9 cellular contexts compared by ENCODE assay signal in genomic region chr1:156104065-156104810, GRCh38. TPM values are rescaled to one million over a fixed set of nuclear protein-coding genes. Genes with fewer than 3 reads are reported as not detected.
DNase-seq lines count a peak whose midpoint lies in the region; TF ChIP-seq lines count a peak whose summit lies in the region.
"Had no signal": no experiment of that assay in that cellular context is flagged by ENCODE, and none has a peak within 500 bp of the region (broad histone marks: within the 10 kb centered on the region; RNA-seq: fewer than 3 reads in every experiment).

No MANE protein-coding gene starts in this region.

- peak overlapping the region; percentile 33 for H3K4me3 Mint-ChIP-seq in activated CD4-positive, alpha-beta memory T cell treated with anti-CD3 and anti-CD28 coated beads for 36 hours
- peak overlapping the region; percentile 51 to 74 (median 55) for H3K4me3 Mint-ChIP-seq in nephron

- CTCF ChIA-PET in activated CD4-positive, alpha-beta memory T cell treated with anti-CD3 and anti-CD28 coated beads for 36 hours (lab: Charles Lee) = interaction anchor here (1.0 to 20.9 kb wide), 3 partner anchors 8 to 109 kb away, joined by 3 to 1097 read pairs (median 5); partner anchors contain the start of genes LMNA and PMF1

- H3K36me3 Mint-ChIP-seq in activated CD4-positive, alpha-beta memory T cell treated with anti-CD3 and anti-CD28 coated beads for 36 hours = no peaks in the 10 kb centered on the region
- H3K36me3 Mint-ChIP-seq in nephron (ENCODE audit: low read depth) = peaks cover 12% of the 10 kb centered on the region

- no peaks in the 10 kb centered on the region for H3K27me3 Mint-ChIP-seq in activated CD4-positive, alpha-beta memory T cell treated with anti-CD3 and anti-CD28 coated beads for 36 hours
- no peaks in the 10 kb centered on the region for H3K27me3 Mint-ChIP-seq in nephron (ENCODE audit: low read depth)

- H3K9me3 ChIP-seq in MG63 (no peaks in the 10 kb centered on the region), esophagus (ENCODE audit: control insufficient read depth in 2 of 2, insufficient read depth in 1 of 2, low read depth in 1 of 2, low read length in 1 of 2) (no peaks in the 10 kb centered on the region)

- POLR2A ChIA-PET in activated CD4-positive, alpha-beta memory T cell treated with anti-CD3 and anti-CD28 coated beads for 36 hours (lab: Charles Lee) = interaction anchor here (1.0 to 5.5 kb wide), 4 partner anchors 8 to 119 kb away, joined by 3 to 55 read pairs (median 23); partner anchors contain the start of gene LMNA

- WGBS in esophagus, 2 donors = 17 to 26% methylated on average over 15 of the region's 15 CpGs

- H3K4me3 ChIP-seq in MG63 (peak overlapping the region; percentile 13), esophagus (ENCODE audit: low read depth in 1 of 2, low read length in 2 of 2) (no peak overlapping the region)

- peak overlapping the region; percentile 93 for H3K27ac Mint-ChIP-seq in activated CD4-positive, alpha-beta memory T cell treated with anti-CD3 and anti-CD28 coated beads for 36 hours
- peak overlapping the region; percentile 95 to 96 (median 96) for H3K27ac Mint-ChIP-seq in nephron

- TF ChIP-seq CTCF in nephron (IDR thresholded peaks at IDR 0.05; ENCODE audit: unreplicated experiment in 3 of 3) = no peak

- intact Hi-C loops in activated CD4-positive, alpha-beta memory T cell treated with anti-CD3 and anti-CD28 coated beads for 36 hours (cut with micrococcal nuclease) = no loop called here

- H3K4me1 Mint-ChIP-seq in activated CD4-positive, alpha-beta memory T cell treated with anti-CD3 and anti-CD28 coated beads for 36 hours (ENCODE audit: low read depth) = peaks cover 66% of the 10 kb centered on the region
- peaks cover 87% of the 10 kb centered on the region for H3K4me1 Mint-ChIP-seq in nephron

- H3K36me3 ChIP-seq in MG63 (no peaks in the 10 kb centered on the region), esophagus (ENCODE audit: control insufficient read depth in 2 of 2, insufficient read depth in 2 of 2, low read length in 1 of 2) (no peaks in the 10 kb centered on the region)

- peak; percentile 89 for DNase-seq in Daoy (ENCODE audit: low read depth)
- DNase-seq in MG63 = peak; percentile 98
- peak; percentile 74 for DNase-seq in activated CD4-positive, alpha-beta memory T cell treated with anti-CD3 and anti-CD28 coated beads for 36 hours
- no peak for DNase-seq in NAMALWA (ENCODE audit: low spot score)
- no peak for DNase-seq in NCI-H1930 (lab: John Stamatoyannopoulos, UW)
- no peak for DNase-seq in ecto neural progenitor cell (ENCODE audit: low spot score)

- no peaks in the 10 kb centered on the region for H3K9me3 Mint-ChIP-seq in activated CD4-positive, alpha-beta memory T cell treated with anti-CD3 and anti-CD28 coated beads for 36 hours
- H3K9me3 Mint-ChIP-seq in nephron = no peaks in the 10 kb centered on the region

- peaks cover 37 to 40% of the 10 kb centered on the region in 2 donors for H3K4me1 ChIP-seq in esophagus (ENCODE audit: control insufficient read depth in 2 of 2, insufficient read depth in 2 of 2, low read length in 1 of 2)

- H3K27ac ChIP-seq in esophagus (ENCODE audit: low read depth in 2 of 2, low read length in 1 of 2) = peak overlapping the region; percentile 90 to 99

- no peaks in the 10 kb centered on the region for H3K27me3 ChIP-seq in MG63
- no peaks in the 10 kb centered on the region for H3K27me3 ChIP-seq in esophagus (ENCODE audit: control insufficient read depth in 1 of 2, insufficient read depth in 2 of 2, low read length in 2 of 2)

RNA-seq across cellular contexts. Expression of gene LMNA, which starts 10.3 kb away (rescaled TPM):
- total RNA-seq in Daoy (2014; rRNA removed; shearing (Covaris generic)) = 708 and 737 TPM in 2 replicates
- 1,337 and 1,568 TPM in 2 replicates for total RNA-seq in MG63 (2014; rRNA removed; shearing (Covaris generic); ENCODE audit: low replicate concordance)
- 100 to 1,000 TPM; 210 to 211 TPM for total RNA-seq in activated CD4-positive, alpha-beta memory T cell treated with anti-CD3 and anti-CD28 coated beads for 36 hours
- polyA plus RNA-seq in esophagus = 100 to 1,000 TPM; 183 to 230 TPM

RNA-seq across cellular contexts. Expression of gene MEX3A, which starts 22.0 kb away (rescaled TPM):
- total RNA-seq in Daoy (2014; rRNA removed; shearing (Covaris generic)) = 5.3 and 12.8 TPM in 2 replicates
- total RNA-seq in MG63 (2014; rRNA removed; shearing (Covaris generic); ENCODE audit: low replicate concordance) = 2.3 and 2.7 TPM in 2 replicates
- under 1 TPM; 0.43 to 0.51 TPM for total RNA-seq in activated CD4-positive, alpha-beta memory T cell treated with anti-CD3 and anti-CD28 coated beads for 36 hours
- under 1 TPM; 0.36 to 0.59 TPM for polyA plus RNA-seq in esophagus

RNA-seq across cellular contexts. Expression of gene RAB25, which starts 43.3 kb away (rescaled TPM):
- total RNA-seq in Daoy (2014; rRNA removed; shearing (Covaris generic)) = not detected in 2 replicates
- not detected in 2 replicates for total RNA-seq in MG63 (2014; rRNA removed; shearing (Covaris generic); ENCODE audit: low replicate concordance)
- under 1 TPM; 0.52 to 0.56 TPM for total RNA-seq in activated CD4-positive, alpha-beta memory T cell treated with anti-CD3 and anti-CD28 coated beads for 36 hours
- polyA plus RNA-seq in esophagus = 100 to 1,000 TPM; 470 to 576 TPM
- total RNA-seq: subcutaneous adipose tissue had no signal

RNA-seq across cellular contexts. Expression of gene SEMA4A, which starts 49.1 kb away (rescaled TPM):
- total RNA-seq in Daoy (2014; rRNA removed; shearing (Covaris generic)) = 0.29 and 0.68 TPM in 2 replicates
- 0.49 TPM in 1 of 2 replicates, not detected in the other for total RNA-seq in MG63 (2014; rRNA removed; shearing (Covaris generic); ENCODE audit: low replicate concordance)
- 10 to 100 TPM; 68.2 to 75.1 TPM for total RNA-seq in activated CD4-positive, alpha-beta memory T cell treated with anti-CD3 and anti-CD28 coated beads for 36 hours
- 10 to 100 TPM; 23.8 to 24.9 TPM for polyA plus RNA-seq in esophagus

RNA-seq across cellular contexts. Expression of gene LAMTOR2, which starts 49.7 kb away (rescaled TPM):
- total RNA-seq in Daoy (2014; rRNA removed; shearing (Covaris generic)) = 29.8 and 53.9 TPM in 2 replicates
- 5.8 and 16.9 TPM in 2 replicates for total RNA-seq in MG63 (2014; rRNA removed; shearing (Covaris generic); ENCODE audit: low replicate concordance)
- total RNA-seq in activated CD4-positive, alpha-beta memory T cell treated with anti-CD3 and anti-CD28 coated beads for 36 hours = 10 to 100 TPM; 61.4 to 65.1 TPM
- polyA plus RNA-seq in esophagus = 100 to 1,000 TPM in 1 of 2 donors, 10 to 100 TPM in 1; 82.6 to 101 TPM

Comparison
In these comparisons a context has a peak if more than half of its experiments do, and no peak if none do; other contexts are left out.
1. DNase-seq: peak in Daoy (single experiment), MG63 (single experiment) and activated CD4-positive, alpha-beta memory T cell treated with anti-CD3 and anti-CD28 coated beads for 36 hours (single experiment); none in NAMALWA (single experiment), NCI-H1930 (0 of 2) and ecto neural progenitor cell (single experiment).